Comparison of ENCODE assay signal across 8 cellular contexts in the genomic region with DNA sequence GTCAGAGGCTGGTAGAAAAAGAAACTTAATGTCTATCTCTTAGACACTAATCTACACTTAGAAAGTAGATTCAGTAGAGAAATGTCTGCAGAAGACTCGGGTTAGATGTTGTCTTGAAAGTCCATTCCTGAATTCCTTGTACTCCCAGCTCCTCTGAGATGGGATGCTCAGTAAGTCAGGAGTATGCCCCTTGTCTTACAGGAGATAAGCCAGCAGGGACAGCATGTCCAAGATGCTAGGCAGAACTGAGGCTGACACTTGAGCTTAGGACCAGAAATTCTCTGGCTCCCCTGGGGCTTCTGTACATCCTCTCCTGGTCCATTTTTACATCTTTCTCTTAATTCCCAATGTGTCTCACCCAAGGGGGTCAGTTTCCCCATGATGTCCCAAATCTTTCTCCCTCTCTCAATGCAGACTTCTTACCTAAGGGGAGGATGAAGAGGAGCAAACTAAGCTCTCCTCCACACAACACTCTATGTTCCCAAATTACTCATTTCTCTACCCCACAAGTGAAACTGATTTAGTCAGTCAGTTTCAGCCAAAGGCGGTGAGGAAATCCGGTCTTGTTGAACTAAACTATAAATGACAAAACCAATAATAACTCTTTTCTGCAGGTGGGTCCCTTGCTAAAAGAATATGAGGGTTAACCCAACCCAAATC.
DNase-seq lines count a peak whose midpoint lies in the region; ATAC-seq and TF ChIP-seq lines count a peak whose summit lies in the region.

No MANE protein-coding gene starts in this region.

- no peak for DNase-seq in right atrium auricular region (ENCODE audit: low spot score)
- no peak for DNase-seq in cardiac septum (ENCODE audit: low spot score)
- DNase-seq in T-helper 2 cell treated with Interferon-gamma antibody and Interleukin-4, amounts not matched to agents 5 μg/mL and 100 μg/mL, for 36 hours (ENCODE audit: low spot score) = peak; percentile 57
- DNase-seq in memory B cell (ENCODE audit: low spot score in 2 of 2) = no peak
- no peak for DNase-seq in iPS-NIHi11 (ENCODE audit: low spot score)
- no peak for DNase-seq in DMS53 (lab: John Stamatoyannopoulos, UW)
- DNase-seq in MG63 = no peak

- no peaks in the 10 kb centered on the region for H3K9me3 ChIP-seq in right atrium auricular region
- H3K9me3 ChIP-seq in MG63 = no peaks in the 10 kb centered on the region

- peak overlapping the region; percentile 90 for H3K4me3 Mint-ChIP-seq in T-helper 2 cell treated with Interferon-gamma antibody and Interleukin-4, amounts not matched to agents 5 μg/mL and 100 μg/mL, for 36 hours
- peak overlapping the region; percentile 76 for H3K4me3 Mint-ChIP-seq in memory B cell

- H3K27me3 Mint-ChIP-seq in T-helper 2 cell treated with Interferon-gamma antibody and Interleukin-4, amounts not matched to agents 5 μg/mL and 100 μg/mL, for 36 hours (ENCODE audit: low read depth) = no peaks in the 10 kb centered on the region
- H3K27me3 Mint-ChIP-seq in memory B cell = no peaks in the 10 kb centered on the region

- TF ChIP-seq CTCF in right atrium auricular region (IDR thresholded peaks at IDR 0.05) = no peak

- intact Hi-C loops in cardiac septum (cut with DNase I) = no loop called here

- H3K9me3 Mint-ChIP-seq in T-helper 2 cell treated with Interferon-gamma antibody and Interleukin-4, amounts not matched to agents 5 μg/mL and 100 μg/mL, for 36 hours = no peaks in the 10 kb centered on the region
- no peaks in the 10 kb centered on the region for H3K9me3 Mint-ChIP-seq in memory B cell

- peaks cover 53% of the 10 kb centered on the region for H3K36me3 Mint-ChIP-seq in T-helper 2 cell treated with Interferon-gamma antibody and Interleukin-4, amounts not matched to agents 5 μg/mL and 100 μg/mL, for 36 hours (ENCODE audit: low read depth)
- peaks cover 4% of the 10 kb centered on the region for H3K36me3 Mint-ChIP-seq in memory B cell

- ATAC-seq in HG03097 (IDR thresholded peaks at IDR 0.05; ENCODE audit: low FRiP score, unreplicated experiment) (peak; percentile 72), memory B cell (ENCODE audit: low read depth) (peak; percentile 54)

- no peaks in the 10 kb centered on the region for H3K4me1 ChIP-seq in right atrium auricular region

- no peak overlapping the region for H3K4me3 ChIP-seq in right atrium auricular region
- H3K4me3 ChIP-seq in MG63 = no peak overlapping the region

- no peaks in the 10 kb centered on the region for H3K36me3 ChIP-seq in right atrium auricular region
- peaks cover 91% of the 10 kb centered on the region for H3K36me3 ChIP-seq in MG63

- H3K27ac Mint-ChIP-seq in T-helper 2 cell treated with Interferon-gamma antibody and Interleukin-4, amounts not matched to agents 5 μg/mL and 100 μg/mL, for 36 hours = peak overlapping the region; percentile 92
- H3K27ac Mint-ChIP-seq in memory B cell = peak overlapping the region; percentile 76

- H3K27me3 ChIP-seq in right atrium auricular region (no peaks in the 10 kb centered on the region), MG63 (no peaks in the 10 kb centered on the region)

- peaks cover 68% of the 10 kb centered on the region for H3K4me1 Mint-ChIP-seq in T-helper 2 cell treated with Interferon-gamma antibody and Interleukin-4, amounts not matched to agents 5 μg/mL and 100 μg/mL, for 36 hours (ENCODE audit: low read depth)
- H3K4me1 Mint-ChIP-seq in memory B cell = peaks cover 38% of the 10 kb centered on the region

- peak overlapping the region; percentile 10 to 50 for H3K27ac ChIP-seq in right atrium auricular region
